In the genomic region with DNA sequence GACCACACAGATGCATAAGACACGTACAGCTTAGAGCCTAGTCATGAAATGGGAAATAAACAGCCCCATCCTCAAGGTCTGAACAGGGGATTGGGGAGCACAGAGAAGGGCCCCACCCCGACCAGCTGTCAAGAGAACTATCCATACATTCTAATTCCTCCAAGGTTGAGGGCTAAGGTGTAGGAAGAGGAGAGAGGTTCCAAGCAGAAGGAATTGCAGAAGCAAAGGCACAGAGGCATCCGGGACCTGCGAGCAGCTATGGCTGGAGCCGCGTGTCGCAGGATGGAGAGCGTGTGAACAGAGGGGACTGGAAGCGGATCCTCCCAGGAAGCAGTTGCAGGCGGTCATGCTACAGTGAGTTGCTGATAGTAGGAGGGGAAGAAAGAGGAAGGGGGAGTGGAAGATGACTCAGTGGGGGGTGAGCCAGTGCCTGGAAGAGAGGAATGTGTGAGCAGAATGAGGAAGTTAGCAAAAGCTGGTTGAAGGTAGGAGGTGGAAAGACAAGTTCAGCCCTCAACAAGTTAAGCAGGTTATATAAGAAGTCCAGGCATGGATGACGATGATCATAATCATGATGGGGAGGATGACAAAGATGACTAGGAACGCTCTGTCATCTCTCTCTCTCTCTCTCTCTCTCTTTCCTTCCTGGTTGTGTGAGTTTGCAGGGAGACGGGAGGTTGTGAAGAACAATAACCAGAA, we compare ENCODE assay signal across 9 cellular contexts.
DNase-seq lines count a peak whose midpoint lies in the region; ATAC-seq and TF ChIP-seq lines count a peak whose summit lies in the region.
"Had no signal": no experiment of that assay in that cellular context is flagged by ENCODE, and none has a peak within 500 bp of the region (broad histone marks: within the 10 kb centered on the region; RNA-seq: fewer than 3 reads in every experiment).

No MANE protein-coding gene starts in this region.

- TF ChIP-seq CTCF in hepatocyte (IDR thresholded peaks at IDR 0.05; ENCODE audit: poor library complexity): no peak

- WGBS in hepatocyte (ENCODE audit: low lambda C conversion rate, missing lambda C conversion rate): 75% methylated on average over 13 of the region's 13 CpGs

- no peak overlapping the region for H2AFZ ChIP-seq in hepatocyte

- no peak for ATAC-seq in activated T-cell treated with anti-CD3 and anti-CD28 coated beads, Interleukin-2, amount 50 U/mL, for 4 hours
- no peak for ATAC-seq in GM19324 (IDR thresholded peaks at IDR 0.05; ENCODE audit: low FRiP score, unreplicated experiment)

- H3K27me3 Mint-ChIP-seq in activated T-cell treated with anti-CD3 and anti-CD28 coated beads, Interleukin-2, amount 50 U/mL, for 4 hours (ENCODE audit: low read depth): no peaks in the 10 kb centered on the region

- H3K4me1 ChIP-seq in adipocyte (ENCODE audit: control insufficient read depth, insufficient read depth, low read length) (peaks cover 7% of the 10 kb centered on the region), hepatocyte (ENCODE audit: insufficient read depth) (peaks cover 4% of the 10 kb centered on the region)

- no peaks in the 10 kb centered on the region for H3K36me3 ChIP-seq in adipocyte (ENCODE audit: control insufficient read depth, insufficient read depth, low read length, severe bottlenecking)
- no peaks in the 10 kb centered on the region for H3K36me3 ChIP-seq in hepatocyte (replicated peaks; ENCODE audit: insufficient read depth, low read depth)

- H3K4me1 Mint-ChIP-seq in activated T-cell treated with anti-CD3 and anti-CD28 coated beads, Interleukin-2, amount 50 U/mL, for 4 hours (ENCODE audit: low read depth): peaks cover 40% of the 10 kb centered on the region

- H4K20me1 ChIP-seq in hepatocyte (ENCODE audit: insufficient read depth, poor library complexity, severe bottlenecking): no peaks in the 10 kb centered on the region

- H3K9me3 ChIP-seq in adipocyte (ENCODE audit: control insufficient read depth, low read length): no peaks in the 10 kb centered on the region
- no peaks in the 10 kb centered on the region for H3K9me3 ChIP-seq in hepatocyte (ENCODE audit: low read depth)

- no peak overlapping the region for H3K4me3 Mint-ChIP-seq in activated T-cell treated with anti-CD3 and anti-CD28 coated beads, Interleukin-2, amount 50 U/mL, for 4 hours

- H3K36me3 Mint-ChIP-seq in activated T-cell treated with anti-CD3 and anti-CD28 coated beads, Interleukin-2, amount 50 U/mL, for 4 hours (ENCODE audit: insufficient read depth): no peaks in the 10 kb centered on the region

- H3K4me2 ChIP-seq in hepatocyte: no peak overlapping the region

- peak overlapping the region; percentile 21 for H3K27ac ChIP-seq in hepatocyte
- H3K27ac ChIP-seq in skin epidermis: peak overlapping the region in 17 of 21 experiments; percentile 37 to 82 (median 69)

- H3K27me3 ChIP-seq in adipocyte (replicated peaks; ENCODE audit: control insufficient read depth, insufficient read depth, low read length): peaks cover 3% of the 10 kb centered on the region
- no peaks in the 10 kb centered on the region for H3K27me3 ChIP-seq in hepatocyte

- DNase-seq in 8988T: peak; percentile 37
- peak; percentile 80 for DNase-seq in HT1080 (ENCODE audit: low read depth)
- DNase-seq in adipocyte (ENCODE audit: low read depth): peak; percentile 36
- DNase-seq in hepatocyte (ENCODE audit: low spot score): peak; percentile 73
- DNase-seq in NCI-H2107 (lab: John Stamatoyannopoulos, UW): no peak
- DNase-seq in activated T-cell treated with anti-CD3 and anti-CD28 coated beads, Interleukin-2, amount 50 U/mL, for 4 hours: no peak
- DNase-seq: DND-41 had no signal

- H3K9ac ChIP-seq in adipocyte (ENCODE audit: low read length): no peak overlapping the region

- H3K4me3 ChIP-seq in adipocyte (ENCODE audit: low read length) (no peak overlapping the region), hepatocyte (no peak overlapping the region), skin epidermis (no peak overlapping the region)

- no peaks in the 10 kb centered on the region for H3K9me3 Mint-ChIP-seq in activated T-cell treated with anti-CD3 and anti-CD28 coated beads, Interleukin-2, amount 50 U/mL, for 4 hours

- H3K9me2 ChIP-seq in hepatocyte (replicated peaks; ENCODE audit: insufficient read depth): no peaks in the 10 kb centered on the region

- H3K79me2 ChIP-seq in hepatocyte: no peaks in the 10 kb centered on the region

Comparison
In these comparisons a context has a peak if more than half of its experiments do, and no peak if none do; other contexts are left out.
1. DNase-seq: peak in 8988T (single experiment), HT1080 (single experiment), adipocyte (single experiment) and hepatocyte (single experiment); none in NCI-H2107 (single experiment) and activated T-cell treated with anti-CD3 and anti-CD28 coated beads, Interleukin-2, amount 50 U/mL, for 4 hours (single experiment).